In the genomic region with DNA sequence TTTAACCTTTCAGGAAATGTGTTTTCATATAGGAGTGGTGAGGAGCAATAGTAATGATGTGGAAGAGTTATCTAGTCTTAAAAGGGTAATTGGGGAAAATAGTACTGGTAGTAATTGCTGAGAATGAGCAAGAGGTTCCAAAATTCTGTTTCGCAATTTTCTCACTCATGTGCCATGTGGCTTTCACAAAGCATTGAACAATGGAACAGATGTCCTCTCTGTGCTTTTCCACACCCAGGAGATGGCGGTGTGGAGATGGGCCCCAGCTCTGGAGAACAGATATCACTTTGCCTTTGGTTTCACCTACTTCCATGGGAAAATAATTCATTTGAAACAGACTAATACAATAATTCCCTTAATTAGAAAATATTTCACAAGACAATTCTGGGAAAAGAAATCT, we compare ENCODE assay signal across 1 cellular context.
A peak's percentile ranks its signal among the peaks of the same experiment; 100 is the strongest.
TF ChIP-seq lines count a peak whose summit lies in the region.

No MANE protein-coding gene starts in this region.

TF ChIP-seq in HepG2, 621 proteins besides CTCF, POLR2A, EP300 and RAD21:
- 0 out of 2 replicates have a peak, but pooled peaks have one; percentile 6 for TF ChIP-seq CEBPB (IDR thresholded peaks at IDR 0.05; ENCODE audit: borderline replicate concordance, low read depth, low read length)
- TF ChIP-seq NR2C2 (CRISPR knock-in tag; IDR thresholded peaks at IDR 0.05; ENCODE audit: borderline replicate concordance): no peak
